In genomic region chr10:115001506-115002381, GRCh38 we compare ENCODE assay signal across 8 cellular contexts.
DNase-seq lines count a peak whose midpoint lies in the region; ATAC-seq and TF ChIP-seq lines count a peak whose summit lies in the region.

No MANE protein-coding gene starts in this region.

- H3K4me3 ChIP-seq in KMS-11 (IDR thresholded peaks at IDR 0.05; ENCODE audit: insufficient read depth, low read depth, low read length) (no peak overlapping the region), epithelial cell of proximal tubule (ENCODE audit: low read depth, low read length) (peak overlapping the region; percentile 35), subcutaneous abdominal adipose tissue (ENCODE audit: low read depth in 1 of 5, low read length in 5 of 5) (peak overlapping the region; percentile 27 to 54 (median 45))

- peak overlapping the region; percentile 52 for H3K4me2 ChIP-seq in KMS-11

- H3K27me3 ChIP-seq in KMS-11 (ENCODE audit: insufficient read depth, low read depth) (no peaks in the 10 kb centered on the region), subcutaneous abdominal adipose tissue (ENCODE audit: control insufficient read depth in 5 of 5, insufficient read depth in 4 of 5, low read length in 5 of 5) (peaks cover 0 to under 1% (median 0%) of the 10 kb centered on the region in 5 donors)

- no peaks in the 10 kb centered on the region for H4K20me1 ChIP-seq in KMS-11 (ENCODE audit: insufficient read depth)

- H3K9me3 Mint-ChIP-seq in Calu3 (ENCODE audit: low read depth, unreplicated experiment) = no peaks in the 10 kb centered on the region

- H3K27me3 Mint-ChIP-seq in Calu3 (ENCODE audit: unreplicated experiment) = peaks cover 8% of the 10 kb centered on the region

- intact Hi-C loops in Calu3 (cut with micrococcal nuclease; ENCODE audit: unreplicated experiment) = no loop called here

- no peaks in the 10 kb centered on the region for H3K4me1 Mint-ChIP-seq in Calu3 (ENCODE audit: low read depth, unreplicated experiment)

- H3K4me1 ChIP-seq in KMS-11 (ENCODE audit: low read depth, poor library complexity, severe bottlenecking) (peaks cover 8% of the 10 kb centered on the region), subcutaneous abdominal adipose tissue (ENCODE audit: control insufficient read depth in 5 of 5, insufficient read depth in 5 of 5, low read length in 5 of 5) (peaks cover 0 to 11% (median 8%) of the 10 kb centered on the region in 5 donors)

- H3K79me2 ChIP-seq in KMS-11 (ENCODE audit: insufficient read depth, low read depth) = no peaks in the 10 kb centered on the region

- DNase-seq in AG08396 (ENCODE audit: low spot score) = peak; percentile 21
- no peak for DNase-seq in epithelial cell of proximal tubule (ENCODE audit: low read depth)
- DNase-seq in Calu3 = no peak
- DNase-seq in NCI-H345 (lab: John Stamatoyannopoulos, UW) = no peak
- DNase-seq in islet precursor cell = no peak

- H3K36me3 Mint-ChIP-seq in Calu3 (ENCODE audit: insufficient read depth, unreplicated experiment) = peaks cover 4% of the 10 kb centered on the region

- H3K36me3 ChIP-seq in KMS-11 (ENCODE audit: insufficient read depth) = no peaks in the 10 kb centered on the region
- H3K36me3 ChIP-seq in subcutaneous abdominal adipose tissue (ENCODE audit: control insufficient read depth in 5 of 5, insufficient read depth in 5 of 5, low read length in 5 of 5) = no peaks in the 10 kb centered on the region

- peak overlapping the region; percentile 51 for H2AFZ ChIP-seq in KMS-11 (ENCODE audit: low read depth)

- TF ChIP-seq CTCF in KMS-11 (conservative IDR thresholded peaks at IDR 0.05; ENCODE audit: low read depth, low read length) = no peak
- no peak for TF ChIP-seq CTCF in epithelial cell of proximal tubule (conservative IDR thresholded peaks at IDR 0.05; ENCODE audit: low read depth, low read length)
- no peak for TF ChIP-seq CTCF in Calu3 (IDR thresholded peaks at IDR 0.05; ENCODE audit: unreplicated experiment)

- CTCF ChIA-PET in Calu3 (lab: Charles Lee) = no interaction called here

- no peak overlapping the region for H3K27ac Mint-ChIP-seq in Calu3 (ENCODE audit: unreplicated experiment)

- peak overlapping the region; percentile 40; the same call in 1 of the 2 replicates for H3K9ac ChIP-seq in KMS-11
- H3K9ac ChIP-seq in subcutaneous abdominal adipose tissue (ENCODE audit: low read length in 5 of 5) = peak overlapping the region in 2 of 5 donors; percentile 5 to 6

- H3K4me3 Mint-ChIP-seq in Calu3 (ENCODE audit: low read depth, unreplicated experiment) = no peak overlapping the region

- H3K9me3 ChIP-seq in subcutaneous abdominal adipose tissue (ENCODE audit: control insufficient read depth in 5 of 5, low read length in 5 of 5) = no peaks in the 10 kb centered on the region

- ATAC-seq in GM21515 (IDR thresholded peaks at IDR 0.05; ENCODE audit: unreplicated experiment) = peak; percentile 81

- peak overlapping the region; percentile 62 for H3K27ac ChIP-seq in KMS-11
- no peak overlapping the region for H3K27ac ChIP-seq in subcutaneous abdominal adipose tissue (ENCODE audit: low read depth, low read length)

- BruUV-seq in Calu3 (replicated peaks; lab: Mats Ljungman, UMichigan) = no TSS peak
